Comparison of ENCODE assay signal across 2 cellular contexts in genomic region chr1:244562877-244563276, GRCh38.
DNase-seq lines count a peak whose midpoint lies in the region; ATAC-seq, FAIRE-seq and TF ChIP-seq lines count a peak whose summit lies in the region.
"Not testable (repeated sequence)": the region's sequence is repeated elsewhere in the genome, so short reads cannot be mapped to it uniquely, and the experiment has no call there.

No MANE protein-coding gene starts in this region.

- 0% methylated on average over 1 of the region's 1 CpG for WGBS in K562 (ENCODE audit: insufficient coverage, low coverage, missing lambda C conversion rate)

- TF ChIP-seq RAD21 in K562 (CRISPR knock-in tag; conservative IDR thresholded peaks at IDR 0.05 in 1 of 2, IDR thresholded peaks at IDR 0.05 in 1 of 2), result not testable (repeated sequence)

- not testable (repeated sequence) for BruUV-seq in K562 (replicated peaks; lab: Mats Ljungman, UMichigan)

- not testable (repeated sequence) for H2AFZ ChIP-seq in K562 (ENCODE audit: low read depth, low read length)

- H3K9me1 ChIP-seq in K562 (ENCODE audit: control insufficient read depth, insufficient read depth, low read length), result not testable (repeated sequence)

- ATAC-seq in K562, result not testable (repeated sequence)

- not testable (repeated sequence) for H4K20me1 ChIP-seq in K562 (replicated peaks; ENCODE audit: control insufficient read depth, insufficient read depth, low read length)

- not testable (repeated sequence) for H3K36me3 ChIP-seq in HEK293 (ENCODE audit: control insufficient read depth in 2 of 2, insufficient read depth in 1 of 2, low read length in 2 of 2); K562 (ENCODE audit: control insufficient read depth, insufficient read depth, low read length)

- TF ChIP-seq POLR2A in K562 (conservative IDR thresholded peaks at IDR 0.05), result not testable (repeated sequence)

- H3K4me1 ChIP-seq in HEK293 (ENCODE audit: control insufficient read depth, insufficient read depth, low read length); K562 (replicated peaks in 1 of 2; ENCODE audit: control insufficient read depth in 2 of 2, insufficient read depth in 2 of 2, low read length in 2 of 2): not testable (repeated sequence)

- not testable (repeated sequence) for H3K4me2 ChIP-seq in K562 (ENCODE audit: insufficient read depth, low read length)

- POLR2A ChIA-PET in HEK293 (lab: Yijun Ruan, JAX); K562 (lab: Yijun Ruan, JAX): not testable (repeated sequence)

- intact Hi-C loops in K562 (cut with micrococcal nuclease), result not testable (repeated sequence)

- CTCF ChIA-PET in HEK293 (lab: Yijun Ruan, JAX); K562 (lab: Yijun Ruan, JAX; ENCODE audit: low intra/inter-chr PET ratio): not testable (repeated sequence)

- not testable (repeated sequence) for FAIRE-seq in K562 (lab: Jason Lieb, UNC)

- TF ChIP-seq EP300 in K562 (IDR thresholded peaks at IDR 0.05; ENCODE audit: low read length), result not testable (repeated sequence)

- not testable (repeated sequence) for H3K9me3 ChIP-seq in HEK293 (ENCODE audit: control insufficient read depth, insufficient read depth, low read depth, low read length); K562 (replicated peaks; ENCODE audit: control insufficient read depth, insufficient read depth, low read depth, low read length)

- H3K27ac ChIP-seq in HEK293 (ENCODE audit: extremely low read depth, low read depth, low read length); K562 (ENCODE audit: extremely low read depth, low read depth, low read length): not testable (repeated sequence)

- TF ChIP-seq CTCF in HEK293 (tag by site-specific recombination; IDR thresholded peaks at IDR 0.05); K562 (IDR thresholded peaks at IDR 0.05 in 2 of 3, conservative IDR thresholded peaks at IDR 0.05 in 1 of 3; ENCODE audit: insufficient read depth in 2 of 3, low read depth in 1 of 3, low read length in 3 of 3): not testable (repeated sequence)

- H3K9ac ChIP-seq in K562 (ENCODE audit: insufficient read depth in 1 of 2, low read depth in 2 of 2, low read length in 2 of 2), result not testable (repeated sequence)

- not testable (repeated sequence) for H3K79me2 ChIP-seq in K562 (ENCODE audit: control insufficient read depth, insufficient read depth, low read length)

- in situ Hi-C loops in K562 (cut with MboI), result not testable (repeated sequence)

- H3K27me3 ChIP-seq in K562 (ENCODE audit: control insufficient read depth in 2 of 2, insufficient read depth in 2 of 2, low read length in 2 of 2), result not testable (repeated sequence)

- not testable (repeated sequence) for DNase-seq in K562 (ENCODE audit: extremely low read depth in 1 of 4, low spot score in 3 of 4)

- H3K4me3 ChIP-seq in HEK293 (ENCODE audit: low read depth, low read length); K562: not testable (repeated sequence)

TF ChIP-seq in HEK293, 187 proteins besides CTCF, POLR2A, EP300 and RAD21:
- TF ChIP-seq ZNF146 (tag by site-specific recombination; IDR thresholded peaks at IDR 0.05) (peak; percentile 98), ZNF280D (tag by site-specific recombination; IDR thresholded peaks at IDR 0.05) (peak; percentile 92)
TF ChIP-seq in HEK293: peak in this region for 2; not testable (repeated sequence) for 185.

TF ChIP-seq in K562, 482 proteins besides CTCF, POLR2A, EP300 and RAD21:
- TF ChIP-seq BCOR (IDR thresholded peaks at IDR 0.05), result peak; percentile 67
- peak; percentile 95 for TF ChIP-seq ZNF146 (CRISPR knock-in tag; IDR thresholded peaks at IDR 0.05; ENCODE audit: unreplicated experiment)
TF ChIP-seq in K562: peak in this region for 2; not testable (repeated sequence) for 480.
